Comparison of ENCODE assay signal across 8 cellular contexts in the genomic region with DNA sequence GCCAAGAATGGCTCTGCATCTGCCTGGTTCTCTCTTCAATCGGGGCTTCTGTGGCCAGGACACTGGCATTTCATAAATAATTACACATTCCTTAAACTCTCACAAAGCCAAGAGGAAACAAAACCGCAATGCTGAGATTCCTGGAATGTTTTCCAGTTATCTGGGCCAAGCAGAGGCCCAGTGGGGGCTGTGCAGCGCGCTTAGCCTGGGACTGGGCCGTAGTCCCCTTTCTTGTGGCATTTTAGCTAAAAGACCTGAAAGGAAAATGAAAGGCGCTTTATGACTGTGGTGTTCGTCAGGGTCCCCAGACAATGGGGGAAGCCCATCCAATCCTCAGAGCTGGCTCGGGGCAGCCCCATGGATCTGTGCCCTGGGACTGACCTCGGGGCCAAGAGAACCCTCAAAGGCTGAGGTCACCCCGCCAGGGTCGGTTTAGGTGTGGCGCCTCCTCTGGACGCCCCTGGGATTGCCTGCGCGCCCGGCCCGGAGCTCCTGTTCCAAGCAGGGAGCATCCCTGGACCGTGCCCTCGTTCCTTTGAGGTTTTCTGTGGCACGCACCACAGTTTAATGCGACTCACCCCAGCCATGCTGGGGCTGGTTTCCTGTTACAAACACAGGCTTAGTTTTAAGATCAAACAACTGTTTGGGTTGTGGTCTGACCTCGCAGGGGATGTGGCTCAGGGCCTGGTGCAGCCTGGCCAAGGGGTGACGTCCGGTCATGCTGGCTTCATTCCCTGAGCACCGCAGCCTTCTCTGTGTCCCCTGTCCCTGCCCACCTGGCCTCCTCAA. TPM values are rescaled to one million over a fixed set of nuclear protein-coding genes. Genes with fewer than 3 reads are reported as not detected.
DNase-seq lines count a peak whose midpoint lies in the region; ATAC-seq and TF ChIP-seq lines count a peak whose summit lies in the region.

No MANE protein-coding gene starts in this region.

- ATAC-seq in GM19463 (IDR thresholded peaks at IDR 0.05; ENCODE audit: unreplicated experiment), result peak; percentile 78
- peak; percentile 70 for ATAC-seq in HG03565 (IDR thresholded peaks at IDR 0.05; ENCODE audit: unreplicated experiment)
- ATAC-seq in activated T-cell treated with anti-CD3 and anti-CD28 coated beads, Interleukin-2, amount 50 U/mL, for 4 hours, result peak; percentile 79 to 86

- DNase-seq in CMK (ENCODE audit: low read depth) (peak; percentile 90), cardiac muscle cell (ENCODE audit: low read depth in 1 of 2, low spot score in 1 of 2) (peak; percentile 32 to 95), smooth muscle cell of the brain vasculature (ENCODE audit: low read depth, low spot score) (peak; percentile 40), COR-L47 (lab: John Stamatoyannopoulos, UW) (no peak), GF-D8 (lab: John Stamatoyannopoulos, UW) (no peak)
- no peak for DNase-seq in activated T-cell treated with anti-CD3 and anti-CD28 coated beads, Interleukin-2, amount 50 U/mL, for 4 hours

- TF ChIP-seq CTCF in cardiac muscle cell (IDR thresholded peaks at IDR 0.05; ENCODE audit: low read depth, low read length), result peak; percentile 50

- H3K4me1 Mint-ChIP-seq in activated T-cell treated with anti-CD3 and anti-CD28 coated beads, Interleukin-2, amount 50 U/mL, for 4 hours (ENCODE audit: low read depth), result peaks cover 13% of the 10 kb centered on the region

- H3K4me3 ChIP-seq in cardiac muscle cell, result no peak overlapping the region

- H3K27me3 ChIP-seq in cardiac muscle cell, result no peaks in the 10 kb centered on the region

- H3K9me3 ChIP-seq in cardiac muscle cell (ENCODE audit: low read depth), result no peaks in the 10 kb centered on the region

- no peak overlapping the region for H3K27ac ChIP-seq in cardiac muscle cell

- no peaks in the 10 kb centered on the region for H3K9me3 Mint-ChIP-seq in activated T-cell treated with anti-CD3 and anti-CD28 coated beads, Interleukin-2, amount 50 U/mL, for 4 hours

- H3K27me3 Mint-ChIP-seq in activated T-cell treated with anti-CD3 and anti-CD28 coated beads, Interleukin-2, amount 50 U/mL, for 4 hours (ENCODE audit: low read depth), result peaks cover 33% of the 10 kb centered on the region

- no peak overlapping the region for H3K4me3 Mint-ChIP-seq in activated T-cell treated with anti-CD3 and anti-CD28 coated beads, Interleukin-2, amount 50 U/mL, for 4 hours

- H3K36me3 Mint-ChIP-seq in activated T-cell treated with anti-CD3 and anti-CD28 coated beads, Interleukin-2, amount 50 U/mL, for 4 hours (ENCODE audit: insufficient read depth), result no peaks in the 10 kb centered on the region

- no peaks in the 10 kb centered on the region for H3K36me3 ChIP-seq in cardiac muscle cell

- H3K4me1 ChIP-seq in cardiac muscle cell (ENCODE audit: low read depth), result peaks cover 13% of the 10 kb centered on the region

RNA-seq across cellular contexts. Expression of a gene that starts 51.5 kb away (rescaled TPM):
- total RNA-seq in activated T-cell treated with anti-CD3 and anti-CD28 coated beads, Interleukin-2, amount 50 U/mL, for 4 hours, result under 1 TPM; 0.54 to 0.94 (median 0.58) TPM
- 3.4 and 4.4 TPM in 2 replicates for total RNA-seq in cardiac muscle cell
- 3.9 and 7.4 TPM in 2 replicates for polyA plus RNA-seq in cardiac muscle cell

Comparison
In these comparisons a context has a peak if more than half of its experiments do, and no peak if none do; other contexts are left out.
1. DNase-seq: peak in CMK (single experiment), cardiac muscle cell (2 of 2) and smooth muscle cell of the brain vasculature (single experiment); none in activated T-cell treated with anti-CD3 and anti-CD28 coated beads, Interleukin-2, amount 50 U/mL, for 4 hours (single experiment), COR-L47 (single experiment) and GF-D8 (single experiment).
2. Peak in every context shown above with its lines, with median percentiles within 50 percentile points of each other: ATAC-seq.